ENCODE assay signal across 9 cellular contexts in genomic region chr22:50189184-50189848, GRCh38. TPM values are rescaled to one million over a fixed set of nuclear protein-coding genes. Genes with fewer than 3 reads are reported as not detected.
DNase-seq lines count a peak whose midpoint lies in the region; ATAC-seq and TF ChIP-seq lines count a peak whose summit lies in the region.
"Had no signal": no experiment of that assay in that cellular context is flagged by ENCODE, and none has a peak within 500 bp of the region (broad histone marks: within the 10 kb centered on the region; RNA-seq: fewer than 3 reads in every experiment).

No MANE protein-coding gene starts in this region.

- in situ Hi-C loops in transverse colon (cut with MboI; ENCODE audit: low pct_ligation_motif_present in 1 of 4, low pct_unique_long_range_greater_than_20kb in 1 of 4, low sequenced_read_pairs in 3 of 4), result no loop called here

- TF ChIP-seq POLR2A in transverse colon (IDR thresholded peaks at IDR 0.05) (no peak), erythroblast (IDR thresholded peaks at IDR 0.05; ENCODE audit: low read length) (no peak), uterus (IDR thresholded peaks at IDR 0.05) (no peak)

- H3K27ac Mint-ChIP-seq in activated CD4-positive, alpha-beta T cell treated with anti-CD3 and anti-CD28 coated beads, Interleukin-2, amount 10 ng/mL, durations not matched to agents 7 days and 5 days, result peak overlapping the region; percentile 97
- H3K27ac Mint-ChIP-seq in activated T-helper 1 cell treated with anti-CD3 and anti-CD28 coated beads, Interleukin-12 subunit alpha, Interleukin-12 subunit beta, Interleukin-2, Interleukin-4 antibody, amounts not matched to agents 30 ng/mL and 10 ng/mL and 1 ng/mL, durations not matched to agents 14 hours and 24 hours and 36 hours, result peak overlapping the region; percentile 74

- no peaks in the 10 kb centered on the region for H3K27me3 Mint-ChIP-seq in activated CD4-positive, alpha-beta T cell treated with anti-CD3 and anti-CD28 coated beads, Interleukin-2, amount 10 ng/mL, durations not matched to agents 7 days and 5 days
- no peaks in the 10 kb centered on the region for H3K27me3 Mint-ChIP-seq in activated T-helper 1 cell treated with anti-CD3 and anti-CD28 coated beads, Interleukin-12 subunit alpha, Interleukin-12 subunit beta, Interleukin-2, Interleukin-4 antibody, amounts not matched to agents 30 ng/mL and 10 ng/mL and 1 ng/mL, durations not matched to agents 14 hours and 24 hours and 36 hours (ENCODE audit: insufficient read depth)

- H3K4me3 ChIP-seq in transverse colon, result no peak overlapping the region
- H3K4me3 ChIP-seq in uterus, result no peak overlapping the region
- H3K4me3 ChIP-seq: MG63 had no signal

- POLR2A ChIA-PET in activated CD4-positive, alpha-beta T cell treated with anti-CD3 and anti-CD28 coated beads, Interleukin-2, amount 10 ng/mL, durations not matched to agents 7 days and 5 days (lab: Charles Lee), result no interaction called here

- H3K36me3 Mint-ChIP-seq in activated CD4-positive, alpha-beta T cell treated with anti-CD3 and anti-CD28 coated beads, Interleukin-2, amount 10 ng/mL, durations not matched to agents 7 days and 5 days (ENCODE audit: low read depth), result peaks cover 25% of the 10 kb centered on the region
- peaks cover 8% of the 10 kb centered on the region for H3K36me3 Mint-ChIP-seq in activated T-helper 1 cell treated with anti-CD3 and anti-CD28 coated beads, Interleukin-12 subunit alpha, Interleukin-12 subunit beta, Interleukin-2, Interleukin-4 antibody, amounts not matched to agents 30 ng/mL and 10 ng/mL and 1 ng/mL, durations not matched to agents 14 hours and 24 hours and 36 hours (ENCODE audit: low read depth)

- ATAC-seq in left colon, result no peak

- TF ChIP-seq CTCF in transverse colon (IDR thresholded peaks at IDR 0.05) (no peak), uterus (IDR thresholded peaks at IDR 0.05) (no peak)

- CTCF ChIA-PET in activated CD4-positive, alpha-beta T cell treated with anti-CD3 and anti-CD28 coated beads, Interleukin-2, amount 10 ng/mL, durations not matched to agents 7 days and 5 days (lab: Charles Lee), result interaction anchor here (0.8 to 2.4 kb wide), 7 partner anchors 8 to 336 kb away, joined by 3 to 10 read pairs (median 4); partner anchors contain the start of genes PANX2 and SCO2

- TF ChIP-seq EP300 in transverse colon (IDR thresholded peaks at IDR 0.05; ENCODE audit: low read depth), result no peak

- intact Hi-C loops in activated T-helper 1 cell treated with anti-CD3 and anti-CD28 coated beads, Interleukin-12 subunit alpha, Interleukin-12 subunit beta, Interleukin-2, Interleukin-4 antibody, amounts not matched to agents 30 ng/mL and 10 ng/mL and 1 ng/mL, durations not matched to agents 14 hours and 24 hours and 36 hours (cut with micrococcal nuclease), result no loop called here
- intact Hi-C loops in left colon (cut with DNase I, micrococcal nuclease), result no loop called here
- intact Hi-C loops in transverse colon (cut with DNase I; ENCODE audit: low total_unique reads), result no loop called here
- intact Hi-C loops in uterus (cut with DNase I; ENCODE audit: low total_unique reads), result no loop called here

- H3K9me3 ChIP-seq in transverse colon, result no peaks in the 10 kb centered on the region
- H3K9me3 ChIP-seq in uterus, result no peaks in the 10 kb centered on the region
- H3K9me3 ChIP-seq: MG63 had no signal

- H3K36me3 ChIP-seq in transverse colon, result peaks cover 0 to 2% (median under 1%) of the 10 kb centered on the region in 4 donors
- H3K36me3 ChIP-seq in uterus, result no peaks in the 10 kb centered on the region

- DNase-seq in activated CD4-positive, alpha-beta T cell treated with anti-CD3 and anti-CD28 coated beads, Interleukin-2, amount 10 ng/mL, durations not matched to agents 7 days and 5 days, result no peak
- DNase-seq in activated CD4-positive, alpha-beta T cell treated with anti-CD3 and anti-CD28 coated beads, Interleukin-2, amount 50 U/mL, for 1 hour, result no peak
- no peak for DNase-seq in activated T-helper 1 cell treated with anti-CD3 and anti-CD28 coated beads, Interleukin-12 subunit alpha, Interleukin-12 subunit beta, Interleukin-2, Interleukin-4 antibody, amounts not matched to agents 30 ng/mL and 10 ng/mL and 1 ng/mL, durations not matched to agents 14 hours and 24 hours and 36 hours (ENCODE audit: low spot score)
- DNase-seq in left colon, result peak; percentile 58 to 66
- DNase-seq in transverse colon, result peak; percentile 59
- DNase-seq in erythroblast (lab: John Stamatoyannopoulos, UW), result no peak
- no peak for DNase-seq in uterus
- DNase-seq in inferior parietal cortex (ENCODE audit: extremely low spot score), result no peak

- WGBS in transverse colon (ENCODE audit: low coverage in 1 of 2), 2 donors, result 54% methylated on average over 18 of the region's 20 CpGs; no CpG with 5 or more reads in 1 of the 2 donors

- H3K9me3 Mint-ChIP-seq in activated CD4-positive, alpha-beta T cell treated with anti-CD3 and anti-CD28 coated beads, Interleukin-2, amount 10 ng/mL, durations not matched to agents 7 days and 5 days, result no peaks in the 10 kb centered on the region
- H3K9me3 Mint-ChIP-seq in activated T-helper 1 cell treated with anti-CD3 and anti-CD28 coated beads, Interleukin-12 subunit alpha, Interleukin-12 subunit beta, Interleukin-2, Interleukin-4 antibody, amounts not matched to agents 30 ng/mL and 10 ng/mL and 1 ng/mL, durations not matched to agents 14 hours and 24 hours and 36 hours, result no peaks in the 10 kb centered on the region

- H3K4me1 Mint-ChIP-seq in activated CD4-positive, alpha-beta T cell treated with anti-CD3 and anti-CD28 coated beads, Interleukin-2, amount 10 ng/mL, durations not matched to agents 7 days and 5 days, result peaks cover 53% of the 10 kb centered on the region
- H3K4me1 Mint-ChIP-seq in activated T-helper 1 cell treated with anti-CD3 and anti-CD28 coated beads, Interleukin-12 subunit alpha, Interleukin-12 subunit beta, Interleukin-2, Interleukin-4 antibody, amounts not matched to agents 30 ng/mL and 10 ng/mL and 1 ng/mL, durations not matched to agents 14 hours and 24 hours and 36 hours (ENCODE audit: low read depth), result peaks cover 32% of the 10 kb centered on the region

- H3K4me1 ChIP-seq in transverse colon (peaks cover 37 to 71% (median 66%) of the 10 kb centered on the region in 4 donors), uterus (peaks cover 0 to 36% of the 10 kb centered on the region in 2 donors)

- H3K4me3 Mint-ChIP-seq in activated CD4-positive, alpha-beta T cell treated with anti-CD3 and anti-CD28 coated beads, Interleukin-2, amount 10 ng/mL, durations not matched to agents 7 days and 5 days, result peak overlapping the region; percentile 81
- H3K4me3 Mint-ChIP-seq in activated T-helper 1 cell treated with anti-CD3 and anti-CD28 coated beads, Interleukin-12 subunit alpha, Interleukin-12 subunit beta, Interleukin-2, Interleukin-4 antibody, amounts not matched to agents 30 ng/mL and 10 ng/mL and 1 ng/mL, durations not matched to agents 14 hours and 24 hours and 36 hours, result peak overlapping the region; percentile 87

- H3K27ac ChIP-seq in transverse colon, result peak overlapping the region; percentile 80 to 93 (median 88)
- peak overlapping the region in 1 of 2 donors; percentile 66 for H3K27ac ChIP-seq in uterus

- H3K27me3 ChIP-seq in transverse colon (no peaks in the 10 kb centered on the region), uterus (no peaks in the 10 kb centered on the region)
- H3K27me3 ChIP-seq: MG63 had no signal

RNA-seq across cellular contexts. Expression of gene TRABD, which starts 3.6 kb away (rescaled TPM):
- total RNA-seq in activated CD4-positive, alpha-beta T cell treated with anti-CD3 and anti-CD28 coated beads, Interleukin-2, amount 10 ng/mL, durations not matched to agents 7 days and 5 days, result 100 to 1,000 TPM; 112 to 138 TPM
- 94.1 and 96.8 TPM in 2 replicates for total RNA-seq in activated T-helper 1 cell treated with anti-CD3 and anti-CD28 coated beads, Interleukin-12 subunit alpha, Interleukin-12 subunit beta, Interleukin-2, Interleukin-4 antibody, amounts not matched to agents 30 ng/mL and 10 ng/mL and 1 ng/mL, durations not matched to agents 14 hours and 24 hours and 36 hours
- total RNA-seq in left colon (10 to 100 TPM; 46.4 to 63.5 TPM), transverse colon (100 to 1,000 TPM in 1 of 4 donors, 10 to 100 TPM in 3; 40.6 to 109 (median 69.4) TPM), uterus (10 to 100 TPM in 3 of 4 donors, 1 to 10 TPM in 1; 9.5 to 37.3 (median 15.0) TPM)

RNA-seq across cellular contexts. Expression of gene SELENOO, which starts 11.5 kb away (rescaled TPM):
- total RNA-seq in activated CD4-positive, alpha-beta T cell treated with anti-CD3 and anti-CD28 coated beads, Interleukin-2, amount 10 ng/mL, durations not matched to agents 7 days and 5 days, result 10 to 100 TPM; 17.4 to 25.5 TPM
- total RNA-seq in activated T-helper 1 cell treated with anti-CD3 and anti-CD28 coated beads, Interleukin-12 subunit alpha, Interleukin-12 subunit beta, Interleukin-2, Interleukin-4 antibody, amounts not matched to agents 30 ng/mL and 10 ng/mL and 1 ng/mL, durations not matched to agents 14 hours and 24 hours and 36 hours, result 23.7 and 25.9 TPM in 2 replicates
- total RNA-seq in left colon (10 to 100 TPM; 21.9 to 29.6 TPM), transverse colon (10 to 100 TPM; 27.3 to 91.3 (median 35.1) TPM), uterus (10 to 100 TPM in 2 of 4 donors, 1 to 10 TPM in 2; 1.5 to 22.1 (median 10.0) TPM)

RNA-seq across cellular contexts. Expression of gene PANX2, which starts 18.8 kb away (rescaled TPM):
- total RNA-seq in activated CD4-positive, alpha-beta T cell treated with anti-CD3 and anti-CD28 coated beads, Interleukin-2, amount 10 ng/mL, durations not matched to agents 7 days and 5 days, result under 1 TPM; 0.10 TPM
- total RNA-seq in activated T-helper 1 cell treated with anti-CD3 and anti-CD28 coated beads, Interleukin-12 subunit alpha, Interleukin-12 subunit beta, Interleukin-2, Interleukin-4 antibody, amounts not matched to agents 30 ng/mL and 10 ng/mL and 1 ng/mL, durations not matched to agents 14 hours and 24 hours and 36 hours, result 0.36 and 0.64 TPM in 2 replicates
- total RNA-seq in left colon, result under 1 TPM; 0.09 to 0.14 TPM
- total RNA-seq in transverse colon, result under 1 TPM in 1 of 4 donors, not detected in 3; 0.32 TPM
- under 1 TPM in 2 of 4 donors, not detected in 2; 0.35 to 0.43 TPM for total RNA-seq in uterus

RNA-seq across cellular contexts. Expression of gene TUBGCP6, which starts 55.5 kb away (rescaled TPM):
- total RNA-seq in activated CD4-positive, alpha-beta T cell treated with anti-CD3 and anti-CD28 coated beads, Interleukin-2, amount 10 ng/mL, durations not matched to agents 7 days and 5 days, result 10 to 100 TPM; 62.9 to 71.4 TPM
- total RNA-seq in activated T-helper 1 cell treated with anti-CD3 and anti-CD28 coated beads, Interleukin-12 subunit alpha, Interleukin-12 subunit beta, Interleukin-2, Interleukin-4 antibody, amounts not matched to agents 30 ng/mL and 10 ng/mL and 1 ng/mL, durations not matched to agents 14 hours and 24 hours and 36 hours, result 52.1 and 54.6 TPM in 2 replicates
- total RNA-seq in left colon, result 10 to 100 TPM; 26.3 to 31.6 TPM
- 100 to 1,000 TPM in 1 of 4 donors, 10 to 100 TPM in 3; 43.8 to 110 (median 73.1) TPM for total RNA-seq in transverse colon
- 10 to 100 TPM; 19.1 to 52.2 (median 40.7) TPM for total RNA-seq in uterus

Comparison
In these comparisons a context has a peak if more than half of its experiments do, and no peak if none do; other contexts are left out.
1. DNase-seq: peak in left colon (2 of 2) and transverse colon (single experiment); none in activated CD4-positive, alpha-beta T cell treated with anti-CD3 and anti-CD28 coated beads, Interleukin-2, amount 10 ng/mL, durations not matched to agents 7 days and 5 days (single experiment), activated CD4-positive, alpha-beta T cell treated with anti-CD3 and anti-CD28 coated beads, Interleukin-2, amount 50 U/mL, for 1 hour (single experiment), activated T-helper 1 cell treated with anti-CD3 and anti-CD28 coated beads, Interleukin-12 subunit alpha, Interleukin-12 subunit beta, Interleukin-2, Interleukin-4 antibody, amounts not matched to agents 30 ng/mL and 10 ng/mL and 1 ng/mL, durations not matched to agents 14 hours and 24 hours and 36 hours (single experiment), erythroblast (0 of 2), uterus (0 of 2) and inferior parietal cortex (single experiment).